ENCODE assay signal across 1 cellular context in the genomic region with DNA sequence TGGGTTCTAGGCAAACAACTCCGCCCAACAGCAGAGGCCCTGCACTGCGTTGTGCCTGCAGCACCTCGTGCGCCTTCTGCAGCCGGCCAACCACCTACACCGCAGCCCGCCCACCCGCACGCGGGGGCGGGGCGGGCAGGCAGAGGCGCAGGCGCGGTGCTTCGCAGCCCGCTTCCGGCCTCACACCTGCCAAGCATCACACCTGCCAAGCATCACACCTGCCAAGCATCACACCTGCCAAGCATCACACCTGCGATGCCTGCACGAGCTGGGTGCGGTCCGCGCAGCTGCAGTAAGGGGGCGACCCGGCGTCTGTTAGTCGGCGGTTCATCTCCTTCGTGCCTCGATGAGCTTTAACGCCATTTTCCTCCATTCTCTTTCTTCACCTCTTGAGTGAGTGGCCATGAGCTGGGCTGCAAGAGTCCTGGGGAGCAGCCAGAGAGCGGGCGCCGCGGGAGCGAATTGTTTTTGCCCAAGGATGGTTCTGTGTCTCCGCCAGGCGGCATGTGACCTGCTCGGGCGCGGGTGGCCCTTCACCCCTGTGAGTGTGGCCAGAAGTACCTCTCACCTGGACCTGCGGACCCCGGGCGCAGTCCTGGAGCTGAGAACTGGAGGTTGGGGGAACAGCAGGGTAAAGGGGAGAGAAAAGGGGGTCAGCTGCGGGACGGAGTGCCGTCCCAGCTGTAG.
TF ChIP-seq lines count a peak whose summit lies in the region.

A gene (plus strand): TSS at position 171 of the 687 bp plus-strand sequence. CDS start 825 bp downstream, outside the sequence.

TF ChIP-seq in K562, 482 proteins besides CTCF, POLR2A, EP300 and RAD21 (continued from another document):
- TF ChIP-seq, protein P1, sequence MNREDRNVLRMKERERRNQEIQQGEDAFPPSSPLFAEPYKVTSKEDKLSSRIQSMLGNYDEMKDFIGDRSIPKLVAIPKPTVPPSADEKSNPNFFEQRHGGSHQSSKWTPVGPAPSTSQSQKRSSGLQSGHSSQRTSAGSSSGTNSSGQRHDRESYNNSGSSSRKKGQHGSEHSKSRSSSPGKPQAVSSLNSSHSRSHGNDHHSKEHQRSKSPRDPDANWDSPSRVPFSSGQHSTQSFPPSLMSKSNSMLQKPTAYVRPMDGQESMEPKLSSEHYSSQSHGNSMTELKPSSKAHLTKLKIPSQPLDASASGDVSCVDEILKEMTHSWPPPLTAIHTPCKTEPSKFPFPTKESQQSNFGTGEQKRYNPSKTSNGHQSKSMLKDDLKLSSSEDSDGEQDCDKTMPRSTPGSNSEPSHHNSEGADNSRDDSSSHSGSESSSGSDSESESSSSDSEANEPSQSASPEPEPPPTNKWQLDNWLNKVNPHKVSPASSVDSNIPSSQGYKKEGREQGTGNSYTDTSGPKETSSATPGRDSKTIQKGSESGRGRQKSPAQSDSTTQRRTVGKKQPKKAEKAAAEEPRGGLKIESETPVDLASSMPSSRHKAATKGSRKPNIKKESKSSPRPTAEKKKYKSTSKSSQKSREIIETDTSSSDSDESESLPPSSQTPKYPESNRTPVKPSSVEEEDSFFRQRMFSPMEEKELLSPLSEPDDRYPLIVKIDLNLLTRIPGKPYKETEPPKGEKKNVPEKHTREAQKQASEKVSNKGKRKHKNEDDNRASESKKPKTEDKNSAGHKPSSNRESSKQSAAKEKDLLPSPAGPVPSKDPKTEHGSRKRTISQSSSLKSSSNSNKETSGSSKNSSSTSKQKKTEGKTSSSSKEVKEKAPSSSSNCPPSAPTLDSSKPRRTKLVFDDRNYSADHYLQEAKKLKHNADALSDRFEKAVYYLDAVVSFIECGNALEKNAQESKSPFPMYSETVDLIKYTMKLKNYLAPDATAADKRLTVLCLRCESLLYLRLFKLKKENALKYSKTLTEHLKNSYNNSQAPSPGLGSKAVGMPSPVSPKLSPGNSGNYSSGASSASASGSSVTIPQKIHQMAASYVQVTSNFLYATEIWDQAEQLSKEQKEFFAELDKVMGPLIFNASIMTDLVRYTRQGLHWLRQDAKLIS (CRISPR knock-in tag; IDR thresholded peaks at IDR 0.05): no peak
- TF ChIP-seq ERF (CRISPR knock-in tag; IDR thresholded peaks at IDR 0.05): no peak
- no peak for TF ChIP-seq ZEB2 (IDR thresholded peaks at IDR 0.05)
- no peak for TF ChIP-seq ETV5 (CRISPR knock-in tag; IDR thresholded peaks at IDR 0.05; ENCODE audit: low read depth)
- no peak for TF ChIP-seq SAP30 (IDR thresholded peaks at IDR 0.05; ENCODE audit: borderline replicate concordance, insufficient read depth, low read depth, low read length, poor library complexity, severe bottlenecking)
- no peak for TF ChIP-seq CBX1 (IDR thresholded peaks at IDR 0.05; ENCODE audit: low read depth)
- TF ChIP-seq NFE2 (IDR thresholded peaks at IDR 0.05; ENCODE audit: low read depth): no peak
- TF ChIP-seq SRF (CRISPR knock-in tag; IDR thresholded peaks at IDR 0.05): no peak
- TF ChIP-seq, protein P2, sequence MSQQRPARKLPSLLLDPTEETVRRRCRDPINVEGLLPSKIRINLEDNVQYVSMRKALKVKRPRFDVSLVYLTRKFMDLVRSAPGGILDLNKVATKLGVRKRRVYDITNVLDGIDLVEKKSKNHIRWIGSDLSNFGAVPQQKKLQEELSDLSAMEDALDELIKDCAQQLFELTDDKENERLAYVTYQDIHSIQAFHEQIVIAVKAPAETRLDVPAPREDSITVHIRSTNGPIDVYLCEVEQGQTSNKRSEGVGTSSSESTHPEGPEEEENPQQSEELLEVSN (IDR thresholded peaks at IDR 0.05; ENCODE audit: borderline replicate concordance in 1 of 2, extremely low read depth in 1 of 2, insufficient read depth in 1 of 2, insufficient read length in 1 of 2, low read depth in 1 of 2, low read length in 1 of 2, poor library complexity in 1 of 2, severe bottlenecking in 1 of 2): peak; percentile 24 to 52
- TF ChIP-seq, protein P3, sequence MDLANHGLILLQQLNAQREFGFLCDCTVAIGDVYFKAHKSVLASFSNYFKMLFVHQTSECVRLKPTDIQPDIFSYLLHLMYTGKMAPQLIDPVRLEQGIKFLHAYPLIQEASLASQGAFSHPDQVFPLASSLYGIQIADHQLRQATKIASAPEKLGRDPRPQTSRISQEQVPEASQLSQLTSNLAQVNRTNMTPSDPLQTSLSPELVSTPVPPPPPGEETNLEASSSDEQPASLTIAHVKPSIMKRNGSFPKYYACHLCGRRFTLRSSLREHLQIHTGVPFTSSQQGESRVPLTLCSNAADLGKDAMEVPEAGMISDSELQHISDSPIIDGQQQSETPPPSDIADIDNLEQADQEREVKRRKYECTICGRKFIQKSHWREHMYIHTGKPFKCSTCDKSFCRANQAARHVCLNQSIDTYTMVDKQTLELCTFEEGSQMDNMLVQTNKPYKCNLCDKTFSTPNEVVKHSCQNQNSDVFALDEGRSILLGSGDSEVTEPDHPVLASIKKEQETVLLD (IDR thresholded peaks at IDR 0.05): no peak
- no peak for TF ChIP-seq SRSF9 (IDR thresholded peaks at IDR 0.05; ENCODE audit: borderline replicate concordance, low read depth, low read length)
- no peak for TF ChIP-seq RBM39 (optimal IDR thresholded peaks at IDR 0.05; ENCODE audit: low read depth, low read length)
- TF ChIP-seq EGR1 (conservative IDR thresholded peaks at IDR 0.05): peak; percentile 40
- TF ChIP-seq GTF2A2 (tag; IDR thresholded peaks at IDR 0.05): no peak
- no peak for TF ChIP-seq ASH1L (IDR thresholded peaks at IDR 0.05; ENCODE audit: borderline replicate concordance, low read depth, partially characterized antibody)
- TF ChIP-seq POLR2AphosphoS2 (IDR thresholded peaks at IDR 0.05; ENCODE audit: low read length): no peak
- TF ChIP-seq RB1 (IDR thresholded peaks at IDR 0.05; ENCODE audit: low read depth): no peak
